22 cellular contexts compared by ENCODE assay signal in genomic region chr3:191327526-191327925, GRCh38. TPM values are rescaled to one million over a fixed set of nuclear protein-coding genes. Genes with fewer than 3 reads are reported as not detected.
A peak's percentile ranks its signal among the peaks of the same experiment; 100 is the strongest.
DNase-seq lines count a peak whose midpoint lies in the region; ATAC-seq, FAIRE-seq and TF ChIP-seq lines count a peak whose summit lies in the region.
"Had no signal": no experiment of that assay in that cellular context is flagged by ENCODE, and none has a peak within 500 bp of the region (broad histone marks: within the 10 kb centered on the region; RNA-seq: fewer than 3 reads in every experiment).

No MANE protein-coding gene starts in this region.

- no peak for ATAC-seq in HCT116
- ATAC-seq: CD8-positive, alpha-beta T cell had no signal

- no peak for TF ChIP-seq RAD21 in HCT116 (IDR thresholded peaks at IDR 0.05; ENCODE audit: low read depth)

- intact Hi-C loops in HCT116 (cut with micrococcal nuclease), result no loop called here
- intact Hi-C loops in activated CD4-positive, alpha-beta T cell treated with anti-CD3 and anti-CD28 coated beads, Interleukin-2, amount 10 ng/mL, durations not matched to agents 24 days and 14 days (cut with micrococcal nuclease), result no loop called here

- no peaks in the 10 kb centered on the region for H3K27me3 Mint-ChIP-seq in nephron progenitor cell (ENCODE audit: low read depth, poor library complexity)
- H3K27me3 Mint-ChIP-seq in activated CD4-positive, alpha-beta T cell treated with anti-CD3 and anti-CD28 coated beads, Interleukin-2, amount 10 ng/mL, durations not matched to agents 24 days and 14 days, result peaks cover 15% of the 10 kb centered on the region

- H2AFZ ChIP-seq in ACC112 (ENCODE audit: low read length, unreplicated experiment), result peak overlapping the region; percentile 94
- H2AFZ ChIP-seq in HCT116 (ENCODE audit: low read depth, low read length, poor library complexity, severe bottlenecking), result peak overlapping the region; percentile 47

- TF ChIP-seq CTCF in HCT116 (IDR thresholded peaks at IDR 0.05 in 2 of 3, conservative IDR thresholded peaks at IDR 0.05 in 1 of 3; ENCODE audit: borderline replicate concordance in 1 of 3, insufficient read depth in 1 of 3, low read depth in 2 of 3, low read length in 2 of 3), result no peak
- TF ChIP-seq CTCF in nephron progenitor cell (IDR thresholded peaks at IDR 0.05), result no peak

- no peaks in the 10 kb centered on the region for H3K27me3 ChIP-seq in ACC112 (ENCODE audit: insufficient read depth, low read length)
- no peaks in the 10 kb centered on the region for H3K27me3 ChIP-seq in HCT116 (ENCODE audit: insufficient read depth, low read length)
- H3K27me3 ChIP-seq: BLaER1 had no signal

- POLR2A ChIA-PET in HCT116 (lab: Charles Lee), result interaction anchor here (0.8 kb wide), 1 partner anchor 10 kb away, joined by 3 read pairs; no protein-coding TSS in a partner anchor

- peaks cover 25% of the 10 kb centered on the region for H3K4me1 ChIP-seq in ACC112 (ENCODE audit: control insufficient read depth, insufficient read depth, low read length, unreplicated experiment)
- peaks cover 26 to 42% of the 10 kb centered on the region in 2 experiments for H3K4me1 ChIP-seq in HCT116 (ENCODE audit: control insufficient read depth in 1 of 2, insufficient read depth in 2 of 2, low read length in 2 of 2)

- peaks cover 38% of the 10 kb centered on the region for H3K4me1 Mint-ChIP-seq in nephron progenitor cell
- H3K4me1 Mint-ChIP-seq in activated CD4-positive, alpha-beta T cell treated with anti-CD3 and anti-CD28 coated beads, Interleukin-2, amount 10 ng/mL, durations not matched to agents 24 days and 14 days, result peaks cover 15% of the 10 kb centered on the region

- CTCF ChIA-PET in HCT116 (lab: Charles Lee), result no interaction called here

- no peak overlapping the region for H3K9ac ChIP-seq in HCT116 (ENCODE audit: low read length)
- H3K9ac ChIP-seq: BLaER1 had no signal

- no peak for FAIRE-seq in RCC 7860 (lab: Jason Lieb, UNC)
- FAIRE-seq: A204.1, HTR-8/SVneo had no signal

- H3K36me3 ChIP-seq in ACC112 (ENCODE audit: insufficient read depth, low read length) (no peaks in the 10 kb centered on the region), HCT116 (ENCODE audit: control insufficient read depth in 1 of 2, insufficient read depth in 2 of 2, low read length in 2 of 2) (no peaks in the 10 kb centered on the region)
- H3K36me3 ChIP-seq: BLaER1 had no signal

- no peak overlapping the region for H3K4me2 ChIP-seq in HCT116 (ENCODE audit: low read length)
- H3K4me2 ChIP-seq: BLaER1 had no signal

- H3K9me2 ChIP-seq in HCT116 (ENCODE audit: insufficient read depth), result no peaks in the 10 kb centered on the region

- no peaks in the 10 kb centered on the region for H3K9me3 ChIP-seq in HCT116 (ENCODE audit: control insufficient read depth in 1 of 2, insufficient read depth in 1 of 2, low read depth in 1 of 2, low read length in 2 of 2)
- H3K9me3 ChIP-seq: BLaER1 had no signal

- H3K4me3 ChIP-seq in ACC112 (ENCODE audit: low read depth, low read length) (no peak overlapping the region), HCT116 (replicated peaks in 1 of 2; ENCODE audit: low read depth in 1 of 2, low read length in 2 of 2) (no peak overlapping the region)
- H3K4me3 ChIP-seq: BLaER1 had no signal

- H3K27ac ChIP-seq in ACC112 (ENCODE audit: low read depth, low read length) (no peak overlapping the region), HCT116 (ENCODE audit: low read depth, low read length) (no peak overlapping the region)
- H3K27ac ChIP-seq: BLaER1, HL-60 had no signal

- no TSS peak for BruUV-seq in HCT116 (replicated peaks; lab: Mats Ljungman, UMichigan)

- RAD21 ChIA-PET in HCT116 (lab: Charles Lee; ENCODE audit: low non-redundant PET in 1 of 2, low total read pairs in 2 of 2, uncharacterized antibody in 2 of 2, unreplicated experiment in 2 of 2), result no interaction called here

- TF ChIP-seq POLR2A in HCT116 (IDR thresholded peaks at IDR 0.05; ENCODE audit: borderline replicate concordance, extremely low read depth, insufficient read depth, insufficient read length), result no peak
- TF ChIP-seq POLR2A in erythroblast (IDR thresholded peaks at IDR 0.05; ENCODE audit: low read length), result no peak

- H3K79me2 ChIP-seq in ACC112 (ENCODE audit: control insufficient read depth, insufficient read depth, low read length, unreplicated experiment) (peaks cover 32% of the 10 kb centered on the region), HCT116 (ENCODE audit: insufficient read depth, low read length) (peaks cover 32% of the 10 kb centered on the region)

- peak overlapping the region; percentile 47 for H3K4me3 Mint-ChIP-seq in nephron progenitor cell
- H3K4me3 Mint-ChIP-seq in activated CD4-positive, alpha-beta T cell treated with anti-CD3 and anti-CD28 coated beads, Interleukin-2, amount 10 ng/mL, durations not matched to agents 24 days and 14 days, result no peak overlapping the region

- no peaks in the 10 kb centered on the region for H3K9me3 Mint-ChIP-seq in nephron progenitor cell
- H3K9me3 Mint-ChIP-seq in activated CD4-positive, alpha-beta T cell treated with anti-CD3 and anti-CD28 coated beads, Interleukin-2, amount 10 ng/mL, durations not matched to agents 24 days and 14 days, result peaks cover 5% of the 10 kb centered on the region
- H3K9me3 Mint-ChIP-seq: CD8-positive, alpha-beta T cell had no signal

- no peaks in the 10 kb centered on the region for H4K20me1 ChIP-seq in HCT116 (ENCODE audit: insufficient read depth)

- no peak overlapping the region for H3K27ac Mint-ChIP-seq in nephron progenitor cell
- H3K27ac Mint-ChIP-seq in activated CD4-positive, alpha-beta T cell treated with anti-CD3 and anti-CD28 coated beads, Interleukin-2, amount 10 ng/mL, durations not matched to agents 24 days and 14 days, result no peak overlapping the region

- no peaks in the 10 kb centered on the region for H3K36me3 Mint-ChIP-seq in nephron progenitor cell (ENCODE audit: low read depth)
- peaks cover 2% of the 10 kb centered on the region for H3K36me3 Mint-ChIP-seq in activated CD4-positive, alpha-beta T cell treated with anti-CD3 and anti-CD28 coated beads, Interleukin-2, amount 10 ng/mL, durations not matched to agents 24 days and 14 days (ENCODE audit: low read depth)
- H3K36me3 Mint-ChIP-seq: CD8-positive, alpha-beta T cell had no signal

- DNase-seq in HCT116 (ENCODE audit: low read depth, low spot score), result no peak
- peak; percentile 56 to 67 for DNase-seq in dermis microvascular lymphatic vessel endothelial cell (ENCODE audit: low read depth in 2 of 2)
- no peak for DNase-seq in nephron progenitor cell
- DNase-seq in RCC 7860 (ENCODE audit: low spot score), result no peak
- DNase-seq in activated CD4-positive, alpha-beta T cell treated with anti-CD3 and anti-CD28 coated beads, Interleukin-2, amount 10 ng/mL, durations not matched to agents 24 days and 14 days, result no peak
- DNase-seq in erythroblast (lab: John Stamatoyannopoulos, UW), result no peak
- DNase-seq in NCI-H526 treated with DMSO at 0.1 percent for 48 hours (lab: John Stamatoyannopoulos, UW), result no peak
- DNase-seq: CD8-positive, alpha-beta T cell; H7; KBM-7; NCI-H1105 treated with DMSO at 0.1 percent for 48 hours; NCI-H1694; NCI-H2081 treated with DMSO at 0.1 percent for 48 hours; NCI-H748 treated with DMSO at 0.1 percent for 48 hours; NK-92 treated with Interleukin-12 subunit alpha and Interleukin-12 subunit beta, amount 100 ng/mL, for 24 hours; RPMI8226; SIG-M5 had no signal

TF ChIP-seq in HCT116, 20 proteins besides CTCF, POLR2A, EP300 and RAD21:
- no peak for TF ChIP-seq EZH2phosphoT487 (IDR thresholded peaks at IDR 0.05; ENCODE audit: borderline replicate concordance)
- TF ChIP-seq, protein P1, sequence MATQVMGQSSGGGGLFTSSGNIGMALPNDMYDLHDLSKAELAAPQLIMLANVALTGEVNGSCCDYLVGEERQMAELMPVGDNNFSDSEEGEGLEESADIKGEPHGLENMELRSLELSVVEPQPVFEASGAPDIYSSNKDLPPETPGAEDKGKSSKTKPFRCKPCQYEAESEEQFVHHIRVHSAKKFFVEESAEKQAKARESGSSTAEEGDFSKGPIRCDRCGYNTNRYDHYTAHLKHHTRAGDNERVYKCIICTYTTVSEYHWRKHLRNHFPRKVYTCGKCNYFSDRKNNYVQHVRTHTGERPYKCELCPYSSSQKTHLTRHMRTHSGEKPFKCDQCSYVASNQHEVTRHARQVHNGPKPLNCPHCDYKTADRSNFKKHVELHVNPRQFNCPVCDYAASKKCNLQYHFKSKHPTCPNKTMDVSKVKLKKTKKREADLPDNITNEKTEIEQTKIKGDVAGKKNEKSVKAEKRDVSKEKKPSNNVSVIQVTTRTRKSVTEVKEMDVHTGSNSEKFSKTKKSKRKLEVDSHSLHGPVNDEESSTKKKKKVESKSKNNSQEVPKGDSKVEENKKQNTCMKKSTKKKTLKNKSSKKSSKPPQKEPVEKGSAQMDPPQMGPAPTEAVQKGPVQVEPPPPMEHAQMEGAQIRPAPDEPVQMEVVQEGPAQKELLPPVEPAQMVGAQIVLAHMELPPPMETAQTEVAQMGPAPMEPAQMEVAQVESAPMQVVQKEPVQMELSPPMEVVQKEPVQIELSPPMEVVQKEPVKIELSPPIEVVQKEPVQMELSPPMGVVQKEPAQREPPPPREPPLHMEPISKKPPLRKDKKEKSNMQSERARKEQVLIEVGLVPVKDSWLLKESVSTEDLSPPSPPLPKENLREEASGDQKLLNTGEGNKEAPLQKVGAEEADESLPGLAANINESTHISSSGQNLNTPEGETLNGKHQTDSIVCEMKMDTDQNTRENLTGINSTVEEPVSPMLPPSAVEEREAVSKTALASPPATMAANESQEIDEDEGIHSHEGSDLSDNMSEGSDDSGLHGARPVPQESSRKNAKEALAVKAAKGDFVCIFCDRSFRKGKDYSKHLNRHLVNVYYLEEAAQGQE (IDR thresholded peaks at IDR 0.05; ENCODE audit: low read depth), result no peak
- no peak for TF ChIP-seq FOSL1 (IDR thresholded peaks at IDR 0.05; ENCODE audit: low read depth)
- no peak for TF ChIP-seq ELF1 (IDR thresholded peaks at IDR 0.05; ENCODE audit: borderline replicate concordance, low read depth)
- no peak for TF ChIP-seq YY1 (IDR thresholded peaks at IDR 0.05; ENCODE audit: extremely low read depth, insufficient replicate concordance, low read depth, low read length)
- no peak for TF ChIP-seq CBX3 (IDR thresholded peaks at IDR 0.05; ENCODE audit: low read depth)
- no peak for TF ChIP-seq ZFX (IDR thresholded peaks at IDR 0.05)
- no peak for TF ChIP-seq POLR2AphosphoS5 (IDR thresholded peaks at IDR 0.05; ENCODE audit: low read depth, low read length)
- no peak for TF ChIP-seq EZH2 (IDR thresholded peaks at IDR 0.05)
- no peak for TF ChIP-seq CEBPB (IDR thresholded peaks at IDR 0.05; ENCODE audit: low read depth)

RNA-seq across cellular contexts. Expression of gene CCDC50, which starts 1.7 kb away (rescaled TPM):
- 47.8 TPM for total RNA-seq in HCT116 (2021; ENCODE audit: unreplicated experiment)
- 26.0 and 29.9 TPM in 2 replicates for polyA plus RNA-seq in HCT116 (2012)
- total RNA-seq in dermis microvascular lymphatic vessel endothelial cell, result 89.8 and 97.0 TPM in 2 replicates
- total RNA-seq in activated CD4-positive, alpha-beta T cell treated with anti-CD3 and anti-CD28 coated beads, Interleukin-2, amount 10 ng/mL, durations not matched to agents 24 days and 14 days, result 34.1 and 34.6 TPM in 2 replicates

RNA-seq across cellular contexts. Expression of gene UTS2B, which starts 2.8 kb away (rescaled TPM):
- total RNA-seq in HCT116 (2021; ENCODE audit: unreplicated experiment) (0.59 TPM), dermis microvascular lymphatic vessel endothelial cell (not detected in 2 replicates)
- 0.08 TPM in 1 of 2 replicates, not detected in the other for polyA plus RNA-seq in HCT116 (2012)
- not detected in 2 replicates for total RNA-seq in activated CD4-positive, alpha-beta T cell treated with anti-CD3 and anti-CD28 coated beads, Interleukin-2, amount 10 ng/mL, durations not matched to agents 24 days and 14 days
- total RNA-seq: CD8-positive, alpha-beta T cell had no signal

Comparison
In these comparisons a context has a peak if more than half of its experiments do, and no peak if none do; other contexts are left out.
1. DNase-seq: peak in dermis microvascular lymphatic vessel endothelial cell (2 of 2); none in HCT116 (single experiment), nephron progenitor cell (single experiment), RCC 7860 (single experiment), activated CD4-positive, alpha-beta T cell treated with anti-CD3 and anti-CD28 coated beads, Interleukin-2, amount 10 ng/mL, durations not matched to agents 24 days and 14 days (single experiment), erythroblast (0 of 2) and NCI-H526 treated with DMSO at 0.1 percent for 48 hours (single experiment).